17 cellular contexts compared by ENCODE assay signal in the genomic region with DNA sequence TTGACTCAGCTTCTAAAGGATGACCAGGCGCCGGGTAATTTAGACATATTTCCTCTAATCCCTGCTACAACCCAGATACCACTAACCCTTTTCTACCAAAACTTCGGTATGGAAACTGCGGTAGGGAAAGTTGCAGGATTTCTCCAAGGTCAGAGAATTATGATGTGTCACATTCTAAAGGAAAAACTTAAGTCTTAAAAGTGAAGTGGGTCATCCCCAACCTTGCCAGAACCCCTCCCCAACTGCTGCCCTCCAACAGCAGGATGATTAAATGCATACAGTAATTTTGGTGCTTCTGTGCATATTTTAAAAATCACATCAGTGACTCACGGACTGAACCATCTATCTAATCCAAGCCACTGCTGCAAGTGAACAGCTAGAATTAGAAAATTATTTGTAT. TPM values are rescaled to one million over a fixed set of nuclear protein-coding genes. Genes with fewer than 3 reads are reported as not detected.
DNase-seq lines count a peak whose midpoint lies in the region; ATAC-seq and TF ChIP-seq lines count a peak whose summit lies in the region.
"Had no signal": no experiment of that assay in that cellular context is flagged by ENCODE, and none has a peak within 500 bp of the region (broad histone marks: within the 10 kb centered on the region; RNA-seq: fewer than 3 reads in every experiment).

No MANE protein-coding gene starts in this region.

- H3K27me3 Mint-ChIP-seq in type B pancreatic cell, result no peaks in the 10 kb centered on the region

- H3K27ac Mint-ChIP-seq in type B pancreatic cell, result no peak overlapping the region
- H3K27ac Mint-ChIP-seq: activated CD8-positive, alpha-beta T cell treated with anti-CD3 and anti-CD28 coated beads, Interleukin-2, amount 10 ng/mL, durations not matched to agents 7 days and 5 days; activated naive CD8-positive, alpha-beta T cell treated with anti-CD3 and anti-CD28 coated beads, Interleukin-2, amount 10 ng/mL, durations not matched to agents 7 days and 5 days; T-helper 17 cell had no signal

- TF ChIP-seq CTCF in fibroblast of pulmonary artery (IDR thresholded peaks at IDR 0.05; ENCODE audit: low read length, missing control alignments), result no peak
- no peak for TF ChIP-seq CTCF in type B pancreatic cell (conservative IDR thresholded peaks at IDR 0.05)

- ATAC-seq in SK-N-SH treated with all-trans-retinoic acid at 6 μM for 48 hours (peak; percentile 72), HG02678 (IDR thresholded peaks at IDR 0.05; ENCODE audit: unreplicated experiment) (no peak)
- ATAC-seq: activated CD8-positive, alpha-beta T cell treated with anti-CD3 and anti-CD28 coated beads, Interleukin-2, amount 10 ng/mL, durations not matched to agents 7 days and 5 days; T-helper 17 cell had no signal

- H3K27ac ChIP-seq in BLaER1 (0 out of 2 replicates have a peak overlapping the region, but pooled peaks have one; percentile 7), caudate nucleus (ENCODE audit: low read depth, low read length) (no peak overlapping the region)
- H3K27ac ChIP-seq: foreskin keratinocyte, KMS-11 had no signal

- H3K4me1 ChIP-seq in BLaER1 (peaks cover 79% of the 10 kb centered on the region), skeletal muscle satellite cell (ENCODE audit: control insufficient read depth, insufficient read depth, low read length) (peaks cover 33% of the 10 kb centered on the region)
- H3K4me1 ChIP-seq: foreskin keratinocyte had no signal

- no peaks in the 10 kb centered on the region for H3K4me1 Mint-ChIP-seq in type B pancreatic cell (ENCODE audit: unreplicated experiment)

- DNase-seq in fibroblast of pulmonary artery (ENCODE audit: low read depth) (peak; percentile 22), caudate nucleus (lab: John Stamatoyannopoulos, UW) (no peak), type B pancreatic cell (ENCODE audit: extremely low spot score, unreplicated experiment) (no peak)
- DNase-seq in activated CD4-positive, alpha-beta T cell treated with anti-CD3 and anti-CD28 coated beads for 48 hours, result no peak
- DNase-seq: activated CD8-positive, alpha-beta T cell treated with anti-CD3 and anti-CD28 coated beads, Interleukin-2, amount 10 ng/mL, durations not matched to agents 7 days and 5 days; activated naive CD8-positive, alpha-beta T cell treated with anti-CD3 and anti-CD28 coated beads, Interleukin-2, amount 10 ng/mL, durations not matched to agents 7 days and 5 days; foreskin keratinocyte; GF-D8; NCI-H1105; nucleus accumbens; right cardiac atrium; T-helper 17 cell had no signal

- H3K9me3 Mint-ChIP-seq in type B pancreatic cell, result no peaks in the 10 kb centered on the region
- H3K9me3 Mint-ChIP-seq: activated naive CD8-positive, alpha-beta T cell treated with anti-CD3 and anti-CD28 coated beads, Interleukin-2, amount 10 ng/mL, durations not matched to agents 7 days and 5 days had no signal

- H3K36me3 ChIP-seq in BLaER1 (peaks cover 33% of the 10 kb centered on the region), skeletal muscle satellite cell (ENCODE audit: insufficient read depth, low read length) (peaks cover 5% of the 10 kb centered on the region)

- H3K9me3 ChIP-seq in BLaER1 (no peaks in the 10 kb centered on the region), skeletal muscle satellite cell (replicated peaks; ENCODE audit: low read length) (no peaks in the 10 kb centered on the region)

- H3K9ac ChIP-seq in BLaER1 (no peak overlapping the region), skeletal muscle satellite cell (ENCODE audit: low read depth, low read length) (no peak overlapping the region)
- H3K9ac ChIP-seq: KMS-11 had no signal

- H3K27me3 ChIP-seq in BLaER1 (no peaks in the 10 kb centered on the region), skeletal muscle satellite cell (ENCODE audit: control insufficient read depth, insufficient read depth, low read length) (no peaks in the 10 kb centered on the region)
- H3K27me3 ChIP-seq: foreskin keratinocyte had no signal

- no peak overlapping the region for H3K4me3 Mint-ChIP-seq in type B pancreatic cell
- H3K4me3 Mint-ChIP-seq: activated CD8-positive, alpha-beta T cell treated with anti-CD3 and anti-CD28 coated beads, Interleukin-2, amount 10 ng/mL, durations not matched to agents 7 days and 5 days; activated naive CD8-positive, alpha-beta T cell treated with anti-CD3 and anti-CD28 coated beads, Interleukin-2, amount 10 ng/mL, durations not matched to agents 7 days and 5 days; T-helper 17 cell had no signal

- H3K4me2 ChIP-seq in BLaER1, result peak overlapping the region; percentile 73
- peak overlapping the region; percentile 63 for H3K4me2 ChIP-seq in skeletal muscle satellite cell (ENCODE audit: low read length)
- H3K4me2 ChIP-seq: KMS-11 had no signal

- no peaks in the 10 kb centered on the region for H3K36me3 Mint-ChIP-seq in type B pancreatic cell
- H3K36me3 Mint-ChIP-seq: activated naive CD8-positive, alpha-beta T cell treated with anti-CD3 and anti-CD28 coated beads, Interleukin-2, amount 10 ng/mL, durations not matched to agents 7 days and 5 days had no signal

- no peak overlapping the region for H3K4me3 ChIP-seq in BLaER1
- H3K4me3 ChIP-seq in fibroblast of pulmonary artery (replicated peaks; ENCODE audit: low read depth, low read length), result no peak overlapping the region
- no peak overlapping the region for H3K4me3 ChIP-seq in skeletal muscle satellite cell (ENCODE audit: low read length)

- H4K20me1 ChIP-seq in BLaER1, result peaks cover 47% of the 10 kb centered on the region; the same call in 1 of the 2 replicates

TF ChIP-seq in SK-N-SH treated with all-trans-retinoic acid at 6 μM for 48 hours, 23 proteins besides CTCF, POLR2A, EP300 and RAD21 (continues in another document):
- TF ChIP-seq SNAI2 (CRISPR knock-in tag; IDR thresholded peaks at IDR 0.05) (no peak), PPARA (CRISPR knock-in tag; IDR thresholded peaks at IDR 0.05; ENCODE audit: borderline replicate concordance) (no peak), TCF4 (CRISPR knock-in tag; IDR thresholded peaks at IDR 0.05; ENCODE audit: borderline replicate concordance) (no peak), RARB (CRISPR knock-in tag; IDR thresholded peaks at IDR 0.05) (no peak), TOX (CRISPR knock-in tag; IDR thresholded peaks at IDR 0.05; ENCODE audit: borderline replicate concordance) (no peak), TSHZ2 (CRISPR knock-in tag; IDR thresholded peaks at IDR 0.05) (no peak), ZC3H10 (CRISPR knock-in tag; IDR thresholded peaks at IDR 0.05) (no peak), CSRNP3 (CRISPR knock-in tag; IDR thresholded peaks at IDR 0.05) (no peak), ISL1 (CRISPR knock-in tag; IDR thresholded peaks at IDR 0.05) (no peak), ZNF565 (CRISPR knock-in tag; conservative IDR thresholded peaks at IDR 0.05; ENCODE audit: low read depth) (no peak), ZNF70 (CRISPR knock-in tag; IDR thresholded peaks at IDR 0.05) (no peak), CSDC2 (CRISPR knock-in tag; IDR thresholded peaks at IDR 0.05) (no peak), OSR1 (CRISPR knock-in tag; IDR thresholded peaks at IDR 0.05) (no peak)
- TF ChIP-seq, protein P1, sequence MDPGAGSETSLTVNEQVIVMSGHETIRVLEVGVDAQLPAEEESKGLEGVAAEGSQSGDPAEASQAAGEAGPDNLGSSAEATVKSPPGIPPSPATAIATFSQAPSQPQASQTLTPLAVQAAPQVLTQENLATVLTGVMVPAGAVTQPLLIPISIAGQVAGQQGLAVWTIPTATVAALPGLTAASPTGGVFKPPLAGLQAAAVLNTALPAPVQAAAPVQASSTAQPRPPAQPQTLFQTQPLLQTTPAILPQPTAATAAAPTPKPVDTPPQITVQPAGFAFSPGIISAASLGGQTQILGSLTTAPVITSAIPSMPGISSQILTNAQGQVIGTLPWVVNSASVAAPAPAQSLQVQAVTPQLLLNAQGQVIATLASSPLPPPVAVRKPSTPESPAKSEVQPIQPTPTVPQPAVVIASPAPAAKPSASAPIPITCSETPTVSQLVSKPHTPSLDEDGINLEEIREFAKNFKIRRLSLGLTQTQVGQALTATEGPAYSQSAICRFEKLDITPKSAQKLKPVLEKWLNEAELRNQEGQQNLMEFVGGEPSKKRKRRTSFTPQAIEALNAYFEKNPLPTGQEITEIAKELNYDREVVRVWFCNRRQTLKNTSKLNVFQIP (CRISPR knock-in tag; IDR thresholded peaks at IDR 0.05; ENCODE audit: borderline replicate concordance, low read depth), result no peak

RNA-seq across cellular contexts. Expression of gene GRB10, which starts 52.7 kb away (rescaled TPM):
- 39.8 and 41.8 TPM in 2 replicates for total RNA-seq in skeletal muscle satellite cell (2012; rRNA removed)
- total RNA-seq in type B pancreatic cell (ENCODE audit: low replicate concordance), result 18.8 and 42.3 TPM in 2 replicates
